Comparison of ENCODE assay signal across 22 cellular contexts in genomic region chr5:149391524-149391923, GRCh38. TPM values are rescaled to one million over a fixed set of nuclear protein-coding genes. Genes with fewer than 3 reads are reported as not detected.
DNase-seq lines count a peak whose midpoint lies in the region; ATAC-seq and TF ChIP-seq lines count a peak whose summit lies in the region.
"Had no signal": no experiment of that assay in that cellular context is flagged by ENCODE, and none has a peak within 500 bp of the region (broad histone marks: within the 10 kb centered on the region; RNA-seq: fewer than 3 reads in every experiment).

No MANE protein-coding gene starts in this region.

- H3K4me1 ChIP-seq in left ventricle myocardium inferior (peaks cover 44% of the 10 kb centered on the region), gastroesophageal sphincter (peaks cover 2 to 66% (median 9%) of the 10 kb centered on the region in 3 donors), prostate gland (replicated peaks) (no peaks in the 10 kb centered on the region), uterus (peaks cover 18 to 19% of the 10 kb centered on the region in 2 donors), neuronal stem cell (ENCODE audit: control insufficient read depth in 2 of 2, insufficient read depth in 1 of 2, low read depth in 1 of 2, low read length in 2 of 2) (peaks cover 0 to 2% of the 10 kb centered on the region in 2 donors)

- H3K4me3 ChIP-seq in left ventricle myocardium inferior (no peak overlapping the region), gastroesophageal sphincter (no peak overlapping the region), prostate gland (no peak overlapping the region), uterus (no peak overlapping the region), brain microvascular endothelial cell (ENCODE audit: low read depth, low read length) (no peak overlapping the region), neuronal stem cell (ENCODE audit: low read length in 2 of 2) (no peak overlapping the region)
- H3K4me3 ChIP-seq: BLaER1 treated with 17β-estradiol and CSF1 and Interleukin-3, amounts not matched to agents 10 nM and 100 nM; SJCRH30 had no signal

- H3K18ac ChIP-seq in neuronal stem cell (ENCODE audit: low read length) = no peak overlapping the region

- ATAC-seq in left cardiac atrium = no peak
- ATAC-seq in gastroesophageal sphincter = no peak
- ATAC-seq in HG03045 (IDR thresholded peaks at IDR 0.05; ENCODE audit: unreplicated experiment) = no peak
- ATAC-seq: CD8-positive, alpha-beta T cell; HCT116 had no signal

- H4K91ac ChIP-seq in neuronal stem cell (ENCODE audit: low read depth, low read length, poor library complexity) = no peak overlapping the region

- no peak overlapping the region for H2BK12ac ChIP-seq in neuronal stem cell (ENCODE audit: low read length)

- no peak overlapping the region for H3K4ac ChIP-seq in neuronal stem cell (ENCODE audit: low read length)

- H3K79me1 ChIP-seq in neuronal stem cell (ENCODE audit: low read depth, low read length) = no peaks in the 10 kb centered on the region

- intact Hi-C loops in left ventricle myocardium inferior (cut with micrococcal nuclease) (no loop called here), left cardiac atrium (cut with DNase I) (no loop called here), prostate gland (cut with DNase I) (no loop called here), uterus (cut with DNase I; ENCODE audit: low total_unique reads) (no loop called here)

- no peak overlapping the region for H4K8ac ChIP-seq in neuronal stem cell (ENCODE audit: low read depth, low read length)

- TF ChIP-seq POLR2A in gastroesophageal sphincter (IDR thresholded peaks at IDR 0.05) (no peak), prostate gland (IDR thresholded peaks at IDR 0.05) (no peak), uterus (IDR thresholded peaks at IDR 0.05) (no peak)

- no peak overlapping the region for H2BK5ac ChIP-seq in neuronal stem cell (ENCODE audit: low read length)

- no peak overlapping the region for H3K4me2 ChIP-seq in neuronal stem cell (ENCODE audit: insufficient read depth, low read length, poor library complexity, severe bottlenecking)
- H3K4me2 ChIP-seq: BLaER1 treated with 17β-estradiol and CSF1 and Interleukin-3, amounts not matched to agents 10 nM and 100 nM had no signal

- H3K27me3 ChIP-seq in left ventricle myocardium inferior (ENCODE audit: low read depth) = no peaks in the 10 kb centered on the region
- no peaks in the 10 kb centered on the region for H3K27me3 ChIP-seq in gastroesophageal sphincter
- no peaks in the 10 kb centered on the region for H3K27me3 ChIP-seq in prostate gland (replicated peaks; ENCODE audit: insufficient read depth)
- no peaks in the 10 kb centered on the region for H3K27me3 ChIP-seq in uterus
- no peaks in the 10 kb centered on the region for H3K27me3 ChIP-seq in brain microvascular endothelial cell (replicated peaks)
- H3K27me3 ChIP-seq in neuronal stem cell (ENCODE audit: control insufficient read depth in 3 of 3, insufficient read depth in 3 of 3, low read depth in 1 of 3, low read length in 3 of 3) = no peaks in the 10 kb centered on the region
- H3K27me3 ChIP-seq: BLaER1 treated with 17β-estradiol and CSF1 and Interleukin-3, amounts not matched to agents 10 nM and 100 nM; SJCRH30 had no signal

- TF ChIP-seq EP300 in gastroesophageal sphincter (IDR thresholded peaks at IDR 0.05) = no peak

- H2AFZ ChIP-seq in neuronal stem cell (ENCODE audit: low read length) = no peak overlapping the region

- no peak for DNase-seq in left ventricle myocardium inferior
- DNase-seq in left cardiac atrium = no peak
- DNase-seq in prostate gland (ENCODE audit: low spot score) = no peak
- DNase-seq in uterus = no peak
- no peak for DNase-seq in brain microvascular endothelial cell
- no peak for DNase-seq in neuronal stem cell (ENCODE audit: low spot score)
- DNase-seq: Calu3; CD8-positive, alpha-beta T cell; GF-D8; GOT3; KG1; NCI-H1105 treated with DMSO at 0.1 percent for 48 hours; NCI-H1694; NCI-H2081 treated with DMSO at 0.1 percent for 48 hours; NCI-H510A; NCI-H748 treated with DMSO at 0.1 percent for 48 hours; SJCRH30 had no signal

- in situ Hi-C loops in brain microvascular endothelial cell (cut with HindIII; ENCODE audit: low pct_ligation_motif_present, low sequenced_read_pairs) = no loop called here

- H3K23ac ChIP-seq in neuronal stem cell (ENCODE audit: low read depth, low read length, poor library complexity) = no peak overlapping the region

- 65 to 78% methylated on average over 4 of the region's 6 CpGs for WGBS in gastroesophageal sphincter (ENCODE audit: low coverage in 1 of 2), 2 donors
- WGBS in prostate gland = 82% methylated on average over 6 of the region's 6 CpGs
- no CpG with 5 or more reads among the region's 6 CpGs for WGBS in neuronal stem cell (ENCODE audit: extremely low coverage in 2 of 2, insufficient read length in 2 of 2, insufficient replicate concordance in 1 of 2), 2 donors

- H2BK120ac ChIP-seq in neuronal stem cell (ENCODE audit: low read depth, low read length) = no peak overlapping the region

- H3K9ac ChIP-seq in neuronal stem cell (ENCODE audit: low read depth, low read length, poor library complexity) = no peak overlapping the region
- H3K9ac ChIP-seq: BLaER1 treated with 17β-estradiol and CSF1 and Interleukin-3, amounts not matched to agents 10 nM and 100 nM had no signal

- peaks cover 3% of the 10 kb centered on the region for H3K9me3 ChIP-seq in left ventricle myocardium inferior (replicated peaks)
- no peaks in the 10 kb centered on the region for H3K9me3 ChIP-seq in gastroesophageal sphincter
- no peaks in the 10 kb centered on the region for H3K9me3 ChIP-seq in prostate gland
- no peaks in the 10 kb centered on the region for H3K9me3 ChIP-seq in uterus
- H3K9me3 ChIP-seq in neuronal stem cell (replicated peaks in 1 of 2; ENCODE audit: control insufficient read depth in 2 of 2, insufficient read depth in 1 of 2, low read depth in 1 of 2, low read length in 2 of 2) = peaks cover 3 to 4% of the 10 kb centered on the region in 2 donors
- H3K9me3 ChIP-seq: BLaER1 treated with 17β-estradiol and CSF1 and Interleukin-3, amounts not matched to agents 10 nM and 100 nM; SJCRH30 had no signal

- no peaks in the 10 kb centered on the region for H3K36me3 ChIP-seq in left ventricle myocardium inferior
- no peaks in the 10 kb centered on the region for H3K36me3 ChIP-seq in gastroesophageal sphincter
- H3K36me3 ChIP-seq in prostate gland = no peaks in the 10 kb centered on the region
- no peaks in the 10 kb centered on the region for H3K36me3 ChIP-seq in uterus
- no peaks in the 10 kb centered on the region for H3K36me3 ChIP-seq in brain microvascular endothelial cell (replicated peaks)
- H3K36me3 ChIP-seq in neuronal stem cell (replicated peaks in 1 of 2; ENCODE audit: control insufficient read depth in 2 of 2, insufficient read depth in 2 of 2, low read length in 2 of 2) = no peaks in the 10 kb centered on the region
- H3K36me3 ChIP-seq: BLaER1 treated with 17β-estradiol and CSF1 and Interleukin-3, amounts not matched to agents 10 nM and 100 nM; SJCRH30 had no signal

- peak overlapping the region; percentile 7 for H3K27ac ChIP-seq in left ventricle myocardium inferior (replicated peaks)
- peak overlapping the region; percentile 93 to 99 (median 95) for H3K27ac ChIP-seq in gastroesophageal sphincter
- H3K27ac ChIP-seq in prostate gland = peak overlapping the region; percentile 44 to 74
- peak overlapping the region; percentile 93 to 95 for H3K27ac ChIP-seq in uterus
- no peak overlapping the region for H3K27ac ChIP-seq in brain microvascular endothelial cell
- H3K27ac ChIP-seq in neuronal stem cell (replicated peaks; ENCODE audit: low read length) = no peak overlapping the region
- H3K27ac ChIP-seq: BLaER1 treated with 17β-estradiol and CSF1 and Interleukin-3, amounts not matched to agents 10 nM and 100 nM; SJCRH30 had no signal

- no peak overlapping the region for H2BK15ac ChIP-seq in neuronal stem cell (ENCODE audit: low read length)

- no peak overlapping the region for H3K14ac ChIP-seq in neuronal stem cell (ENCODE audit: low read length)

- TF ChIP-seq CTCF in left ventricle myocardium inferior (IDR thresholded peaks at IDR 0.05; ENCODE audit: borderline replicate concordance) (no peak), gastroesophageal sphincter (IDR thresholded peaks at IDR 0.05) (no peak), prostate gland (IDR thresholded peaks at IDR 0.05) (no peak), uterus (IDR thresholded peaks at IDR 0.05) (no peak), brain microvascular endothelial cell (IDR thresholded peaks at IDR 0.05; ENCODE audit: low read depth, low read length, missing control alignments) (no peak)

- no peak overlapping the region for H2AK5ac ChIP-seq in neuronal stem cell (ENCODE audit: low read depth, low read length)

RNA-seq across cellular contexts. Expression of gene IL17B, which starts 12.4 kb away (rescaled TPM):
- total RNA-seq in left ventricle myocardium inferior (not detected), left cardiac atrium (under 1 TPM; 0.44 to 0.89 TPM), gastroesophageal sphincter (1 to 10 TPM; 2.3 to 7.2 (median 4.0) TPM), prostate gland (1 to 10 TPM in 1 of 2 donors, not detected in 1; 9.3 TPM), uterus (1 to 10 TPM in 2 of 4 donors, not detected in 2; 1.6 to 2.3 TPM)
- not detected for polyA plus RNA-seq in neuronal stem cell (2013, experiment 1 of 2)
- polyA plus RNA-seq in neuronal stem cell (2013, experiment 2 of 2) = not detected
- total RNA-seq: Calu3; CD8-positive, alpha-beta T cell; RPMI7951 had no signal

RNA-seq across cellular contexts. Expression of gene PCYOX1L, which starts 33.7 kb away (rescaled TPM):
- total RNA-seq in left ventricle myocardium inferior = 3.2 TPM
- total RNA-seq in left cardiac atrium = 1 to 10 TPM; 5.2 to 5.4 TPM
- total RNA-seq in gastroesophageal sphincter = 1 to 10 TPM; 2.5 to 4.7 (median 3.8) TPM
- total RNA-seq in prostate gland = 10 to 100 TPM in 1 of 2 donors, 1 to 10 TPM in 1; 7.7 to 20.7 TPM
- 1 to 10 TPM in 3 of 4 donors, under 1 TPM in 1; 0.59 to 8.6 (median 5.9) TPM for total RNA-seq in uterus
- polyA plus RNA-seq in neuronal stem cell (2013, experiment 1 of 2) = 16.0 TPM
- 16.3 TPM for polyA plus RNA-seq in neuronal stem cell (2013, experiment 2 of 2)

RNA-seq across cellular contexts. Expression of gene GRPEL2, which starts 46.2 kb away (rescaled TPM):
- 7.6 TPM for total RNA-seq in left ventricle myocardium inferior
- total RNA-seq in left cardiac atrium = 10 to 100 TPM in 1 of 2 donors, 1 to 10 TPM in 1; 8.7 to 15.4 TPM
- 10 to 100 TPM in 3 of 4 donors, 1 to 10 TPM in 1; 9.3 to 12.0 (median 11.1) TPM for total RNA-seq in gastroesophageal sphincter
- 10 to 100 TPM; 11.1 to 12.0 TPM for total RNA-seq in prostate gland
- 10 to 100 TPM; 13.5 to 27.0 (median 22.6) TPM for total RNA-seq in uterus
- polyA plus RNA-seq in neuronal stem cell (2013, experiment 1 of 2) = 11.4 TPM
- 11.3 TPM for polyA plus RNA-seq in neuronal stem cell (2013, experiment 2 of 2)

Comparison
In these comparisons a context has a peak if more than half of its experiments do, and no peak if none do; other contexts are left out.
1. H3K27ac ChIP-seq: peak in left ventricle myocardium inferior (single experiment), gastroesophageal sphincter (4 of 4), prostate gland (2 of 2) and uterus (2 of 2); none in brain microvascular endothelial cell (single experiment) and neuronal stem cell (single experiment).